12 cellular contexts compared by ENCODE assay signal in genomic region chr17:39666601-39667261, GRCh38. TPM values are rescaled to one million over a fixed set of nuclear protein-coding genes. Genes with fewer than 3 reads are reported as not detected.
A peak's percentile ranks its signal among the peaks of the same experiment; 100 is the strongest.
DNase-seq lines count a peak whose midpoint lies in the region; ATAC-seq and TF ChIP-seq lines count a peak whose summit lies in the region.
"Had no signal": no experiment of that assay in that cellular context is flagged by ENCODE, and none has a peak within 500 bp of the region (broad histone marks: within the 10 kb centered on the region; RNA-seq: fewer than 3 reads in every experiment).

No MANE protein-coding gene starts in this region.

- H2AFZ ChIP-seq in PC-9 (no peak overlapping the region), osteoblast (ENCODE audit: low read length) (no peak overlapping the region)

- 0 out of 22 replicates have a peak overlapping the region, but pooled peaks of 2 of the 11 experiments have one; percentile 18 to 23 for H3K9ac ChIP-seq in BLaER1 treated with 17β-estradiol and CSF1 and Interleukin-3, amounts not matched to agents 10 nM and 100 nM

- CTCF ChIA-PET in PC-9 (lab: Charles Lee) = interaction anchor here (0.6 kb wide), 2 partner anchors 12 to 63 kb away, joined by 3 read pairs; no protein-coding TSS in a partner anchor

- H3K9me3 ChIP-seq in BLaER1 treated with 17β-estradiol and CSF1 and Interleukin-3, amounts not matched to agents 10 nM and 100 nM (replicated peaks in 1 of 11) = no peaks in the 10 kb centered on the region
- no peaks in the 10 kb centered on the region for H3K9me3 ChIP-seq in PC-9 (ENCODE audit: insufficient read depth, low read depth)
- H3K9me3 ChIP-seq in cardiac muscle cell (ENCODE audit: low read depth) = no peaks in the 10 kb centered on the region
- H3K9me3 ChIP-seq in osteoblast (ENCODE audit: low read depth, low read length) = no peaks in the 10 kb centered on the region

- H3K36me3 ChIP-seq in BLaER1 treated with 17β-estradiol and CSF1 and Interleukin-3, amounts not matched to agents 10 nM and 100 nM = peaks cover 5 to 24% (median 15%) of the 10 kb centered on the region in 11 experiments; a peak in 21 of 22 replicates
- H3K36me3 ChIP-seq in PC-9 (ENCODE audit: low read depth) (no peaks in the 10 kb centered on the region), cardiac muscle cell (no peaks in the 10 kb centered on the region), osteoblast (ENCODE audit: insufficient read depth, low read length) (peaks cover 4% of the 10 kb centered on the region)

- H3K79me2 ChIP-seq in PC-9 (ENCODE audit: low read depth) (no peaks in the 10 kb centered on the region), osteoblast (ENCODE audit: insufficient read depth, low read length) (no peaks in the 10 kb centered on the region)

- intact Hi-C loops in PC-9 (cut with micrococcal nuclease; ENCODE audit: unreplicated experiment) = no loop called here

- no peak overlapping the region for H3K27ac ChIP-seq in BLaER1 treated with 17β-estradiol and CSF1 and Interleukin-3, amounts not matched to agents 10 nM and 100 nM
- H3K27ac ChIP-seq in PC-9 = no peak overlapping the region
- H3K27ac ChIP-seq in cardiac muscle cell = peak overlapping the region; percentile 86
- no peak overlapping the region for H3K27ac ChIP-seq in osteoblast (ENCODE audit: low read depth, low read length)

- peaks cover 39 to 60% (median 50%) of the 10 kb centered on the region in 11 experiments for H3K27me3 ChIP-seq in BLaER1 treated with 17β-estradiol and CSF1 and Interleukin-3, amounts not matched to agents 10 nM and 100 nM
- H3K27me3 ChIP-seq in PC-9 (ENCODE audit: insufficient read depth, low read depth) (no peaks in the 10 kb centered on the region), cardiac muscle cell (no peaks in the 10 kb centered on the region), osteoblast (ENCODE audit: insufficient read depth, low read length) (peaks cover 67% of the 10 kb centered on the region)

- ATAC-seq in HG02798 (IDR thresholded peaks at IDR 0.05; ENCODE audit: poor library complexity, unreplicated experiment) = no peak

- H3K4me3 ChIP-seq in BLaER1 treated with 17β-estradiol and CSF1 and Interleukin-3, amounts not matched to agents 10 nM and 100 nM = no peak overlapping the region
- H3K4me3 ChIP-seq in PC-9 (no peak overlapping the region), cardiac muscle cell (peak overlapping the region; percentile 36), osteoblast (ENCODE audit: insufficient read depth, low read length) (no peak overlapping the region)

- peak overlapping the region in 10 of 11 experiments; percentile 11 to 81 (median 68); a peak in 19 of 22 replicates for H3K4me2 ChIP-seq in BLaER1 treated with 17β-estradiol and CSF1 and Interleukin-3, amounts not matched to agents 10 nM and 100 nM
- H3K4me2 ChIP-seq in PC-9 (peak overlapping the region; percentile 22; the same call in 1 of the 2 replicates), osteoblast (ENCODE audit: insufficient read depth, low read length) (no peak overlapping the region)

- H3F3A ChIP-seq in PC-9 (ENCODE audit: insufficient read depth, low read depth) = peaks cover 23% of the 10 kb centered on the region; the same call in 1 of the 2 replicates

- DNase-seq in PC-9 (peak in 1 of 2 experiments; percentile 22), cardiac muscle cell (ENCODE audit: low read depth in 1 of 2, low spot score in 1 of 2) (no peak), osteoblast (ENCODE audit: insufficient read length, low spot score, missing footprints) (peak; percentile 84), GF-D8 (lab: John Stamatoyannopoulos, UW) (no peak), RPMI8226 (no peak), putamen (ENCODE audit: low spot score) (no peak)
- DNase-seq: activated CD4-positive, alpha-beta T cell treated with anti-CD3 and anti-CD28 coated beads for 4 hours; NCI-H748 treated with DMSO at 0.1 percent for 48 hours had no signal

- H3K9me2 ChIP-seq in PC-9 (ENCODE audit: insufficient read depth) = no peaks in the 10 kb centered on the region

- BruUV-seq in PC-9 (replicated peaks; lab: Mats Ljungman, UMichigan) = no TSS peak

- no peak for TF ChIP-seq CTCF in PC-9 (conservative IDR thresholded peaks at IDR 0.05)
- TF ChIP-seq CTCF in cardiac muscle cell (IDR thresholded peaks at IDR 0.05; ENCODE audit: low read depth, low read length) = no peak
- TF ChIP-seq CTCF in osteoblast (IDR thresholded peaks at IDR 0.05; ENCODE audit: extremely low read depth, low read depth, low read length) = no peak

- POLR2A ChIA-PET in PC-9 (lab: Charles Lee; ENCODE audit: unreplicated experiment) = interaction anchor here (0.6 kb wide), 2 partner anchors 9 to 215 kb away, joined by 3 to 4 read pairs; no protein-coding TSS in a partner anchor

- peaks cover 0 to 71% (median 24%) of the 10 kb centered on the region in 11 experiments; a peak in 16 of 22 replicates for H4K20me1 ChIP-seq in BLaER1 treated with 17β-estradiol and CSF1 and Interleukin-3, amounts not matched to agents 10 nM and 100 nM
- H4K20me1 ChIP-seq in PC-9 (ENCODE audit: insufficient read depth) = no peaks in the 10 kb centered on the region
- peaks cover 6% of the 10 kb centered on the region for H4K20me1 ChIP-seq in osteoblast (ENCODE audit: insufficient read depth, low read length)

- peaks cover 20 to 85% (median 72%) of the 10 kb centered on the region in 10 experiments for H3K4me1 ChIP-seq in BLaER1 treated with 17β-estradiol and CSF1 and Interleukin-3, amounts not matched to agents 10 nM and 100 nM
- H3K4me1 ChIP-seq in PC-9 (replicated peaks; ENCODE audit: insufficient read depth) (peaks cover 35% of the 10 kb centered on the region), cardiac muscle cell (ENCODE audit: low read depth) (peaks cover 49% of the 10 kb centered on the region), osteoblast (ENCODE audit: insufficient read depth, low read length) (no peaks in the 10 kb centered on the region)

RNA-seq across cellular contexts. Expression of gene PNMT, which starts 1.5 kb away (rescaled TPM):
- total RNA-seq in PC-9 (2021) (0.75 and 1.1 TPM in 2 replicates), cardiac muscle cell (21.0 and 27.2 TPM in 2 replicates), osteoblast (not detected in 2 replicates)
- 11.9 and 14.7 TPM in 2 replicates for polyA plus RNA-seq in cardiac muscle cell
- total RNA-seq: pulmonary artery endothelial cell had no signal
- polyA plus RNA-seq: IgD-negative memory B cell had no signal

RNA-seq across cellular contexts. Expression of gene TCAP, which starts 1.6 kb away (rescaled TPM):
- total RNA-seq in PC-9 (2021) (1.2 and 1.6 TPM in 2 replicates), cardiac muscle cell (61.5 and 79.1 TPM in 2 replicates), osteoblast (0.29 and 0.36 TPM in 2 replicates)
- 105 and 133 TPM in 2 replicates for polyA plus RNA-seq in cardiac muscle cell
- polyA plus RNA-seq: IgD-negative memory B cell had no signal

RNA-seq across cellular contexts. Expression of gene PGAP3, which starts 21.1 kb away (rescaled TPM):
- 15.0 and 16.2 TPM in 2 replicates for total RNA-seq in PC-9 (2021)
- 22.5 and 34.2 TPM in 2 replicates for total RNA-seq in cardiac muscle cell
- polyA plus RNA-seq in cardiac muscle cell = 29.7 and 31.3 TPM in 2 replicates
- total RNA-seq in osteoblast = 10.3 and 10.9 TPM in 2 replicates

RNA-seq across cellular contexts. Expression of gene STARD3, which starts 29.8 kb away (rescaled TPM):
- total RNA-seq in PC-9 (2021) (47.7 and 55.9 TPM in 2 replicates), cardiac muscle cell (67.1 and 84.1 TPM in 2 replicates), osteoblast (31.5 and 35.8 TPM in 2 replicates)
- polyA plus RNA-seq in cardiac muscle cell = 47.9 and 62.6 TPM in 2 replicates

RNA-seq across cellular contexts. Expression of gene ERBB2, which starts 33.1 kb away (rescaled TPM):
- total RNA-seq in PC-9 (2021) = 87.2 and 90.6 TPM in 2 replicates
- total RNA-seq in cardiac muscle cell = 293 and 310 TPM in 2 replicates
- polyA plus RNA-seq in cardiac muscle cell = 194 and 235 TPM in 2 replicates
- total RNA-seq in osteoblast = 40.4 and 44.2 TPM in 2 replicates

Comparison
In these comparisons a context has a peak if more than half of its experiments do, and no peak if none do; other contexts are left out.
1. RNA of gene PNMT, which starts 1.5 kb away (total RNA-seq): 21.0 to 27.2 TPM in cardiac muscle cell; 0.75 to 1.1 TPM in PC-9 and not detected in osteoblast; every median in the first group is over 10 times any median in the second.
2. RNA of gene TCAP, which starts 1.6 kb away (total RNA-seq): 61.5 to 79.1 TPM in cardiac muscle cell; 1.2 to 1.6 TPM in PC-9 and 0.29 to 0.36 TPM in osteoblast; every median in the first group is over 10 times any median in the second.